ENCODE assay signal across 9 cellular contexts in genomic region chr12:12881495-12881894, GRCh38. TPM values are rescaled to one million over a fixed set of nuclear protein-coding genes. Genes with fewer than 3 reads are reported as not detected.
DNase-seq lines count a peak whose midpoint lies in the region; ATAC-seq and TF ChIP-seq lines count a peak whose summit lies in the region.
"Had no signal": no experiment of that assay in that cellular context is flagged by ENCODE, and none has a peak within 500 bp of the region (broad histone marks: within the 10 kb centered on the region; RNA-seq: fewer than 3 reads in every experiment).

No MANE protein-coding gene starts in this region.

- peaks cover 67% of the 10 kb centered on the region for H3F3A ChIP-seq in PC-9 (ENCODE audit: insufficient read depth, low read depth)

- peak overlapping the region; percentile 79 for H3K4me2 ChIP-seq in PC-9

- H4K20me1 ChIP-seq in PC-9 (ENCODE audit: insufficient read depth), result no peaks in the 10 kb centered on the region

- no peaks in the 10 kb centered on the region for H3K9me2 ChIP-seq in PC-9 (ENCODE audit: insufficient read depth)

- ATAC-seq in GM21360 (IDR thresholded peaks at IDR 0.05; ENCODE audit: unreplicated experiment), result no peak
- ATAC-seq: activated CD4-positive, CD25-positive, alpha-beta regulatory T cell treated with anti-CD3 and anti-CD28 coated beads, Interleukin-2, amount 50 U/mL, for 24 hours had no signal

- TF ChIP-seq CTCF in PC-9 (conservative IDR thresholded peaks at IDR 0.05) (no peak), colonic mucosa (IDR thresholded peaks at IDR 0.05) (no peak)

- H3K36me3 ChIP-seq in PC-9 (ENCODE audit: low read depth) (no peaks in the 10 kb centered on the region), colonic mucosa (no peaks in the 10 kb centered on the region)

- H3K79me2 ChIP-seq in PC-9 (ENCODE audit: low read depth), result peaks cover 23% of the 10 kb centered on the region; the same call in 1 of the 2 replicates

- H3K4me3 ChIP-seq in PC-9 (peak overlapping the region; percentile 55; the same call in 1 of the 2 replicates), colonic mucosa (no peak overlapping the region)

- H3K4me1 ChIP-seq in PC-9 (replicated peaks; ENCODE audit: insufficient read depth) (peaks cover 80% of the 10 kb centered on the region), colonic mucosa (peaks cover 6% of the 10 kb centered on the region)

- peak overlapping the region; percentile 96 for H3K27ac ChIP-seq in PC-9
- H3K27ac ChIP-seq in colonic mucosa, result peak overlapping the region; percentile 70

- CTCF ChIA-PET in PC-9 (lab: Charles Lee), result interaction anchor here (0.5 to 0.9 kb wide), 3 partner anchors 9 to 45 kb away, joined by 3 to 5 read pairs (median 3); no protein-coding TSS in a partner anchor

- peak overlapping the region in 1 of 2 donors; percentile 68 for H3K9ac ChIP-seq in colonic mucosa (ENCODE audit: low read depth in 2 of 2, low read length in 2 of 2)

- H3K9me3 ChIP-seq in PC-9 (ENCODE audit: insufficient read depth, low read depth), result no peaks in the 10 kb centered on the region
- no peaks in the 10 kb centered on the region for H3K9me3 ChIP-seq in colonic mucosa

- POLR2A ChIA-PET in PC-9 (lab: Charles Lee; ENCODE audit: unreplicated experiment), result interaction anchor here (0.7 kb wide), 2 partner anchors 26 to 415 kb away, joined by 4 read pairs; no protein-coding TSS in a partner anchor

- H3K27me3 ChIP-seq in PC-9 (ENCODE audit: insufficient read depth, low read depth) (no peaks in the 10 kb centered on the region), colonic mucosa (no peaks in the 10 kb centered on the region)

- DNase-seq in GM03348 (ENCODE audit: low spot score), result peak; percentile 12
- peak; percentile 74 to 83 for DNase-seq in PC-9
- peak; percentile 71 for DNase-seq in colonic mucosa
- peak; percentile 64 for DNase-seq in renal cortical epithelial cell (ENCODE audit: low read depth)
- DNase-seq in T-helper 9 cell, result no peak
- no peak for DNase-seq in activated effector memory CD4-positive, alpha-beta T cell treated with anti-CD3 and anti-CD28 coated beads, Interleukin-2, amount 50 U/mL, for 16 hours
- DNase-seq: NCI-H1092 treated with DMSO at 0.1 percent for 48 hours had no signal

- no peak overlapping the region for H2AFZ ChIP-seq in PC-9

- BruUV-seq in PC-9 (replicated peaks; lab: Mats Ljungman, UMichigan), result no TSS peak

- intact Hi-C loops in PC-9 (cut with micrococcal nuclease; ENCODE audit: unreplicated experiment) (no loop called here), colonic mucosa (cut with DNase I) (loop anchor here (10.0 kb wide), 1 partner anchor 47 kb away; no protein-coding TSS in a partner anchor)

RNA-seq across cellular contexts. Expression of gene GPRC5A, which starts 9.9 kb away (rescaled TPM):
- 468 and 642 TPM in 2 replicates for total RNA-seq in PC-9 (2021)
- total RNA-seq in colonic mucosa, result 100 to 1,000 TPM; 234 to 246 TPM
- 55.9 and 101 TPM in 2 replicates for total RNA-seq in renal cortical epithelial cell

Comparison
In these comparisons a context has a peak if more than half of its experiments do, and no peak if none do; other contexts are left out.
1. DNase-seq: peak in GM03348 (single experiment), PC-9 (2 of 2), colonic mucosa (single experiment) and renal cortical epithelial cell (single experiment); none in T-helper 9 cell (single experiment) and activated effector memory CD4-positive, alpha-beta T cell treated with anti-CD3 and anti-CD28 coated beads, Interleukin-2, amount 50 U/mL, for 16 hours (single experiment).